9 cellular contexts compared by ENCODE assay signal in genomic region chr14:68782091-68782981, GRCh38. TPM values are rescaled to one million over a fixed set of nuclear protein-coding genes. Genes with fewer than 3 reads are reported as not detected.
A peak's percentile ranks its signal among the peaks of the same experiment; 100 is the strongest.
DNase-seq lines count a peak whose midpoint lies in the region; ATAC-seq and TF ChIP-seq lines count a peak whose summit lies in the region.
"Had no signal": no experiment of that assay in that cellular context is flagged by ENCODE, and none has a peak within 500 bp of the region (broad histone marks: within the 10 kb centered on the region; RNA-seq: fewer than 3 reads in every experiment).

No MANE protein-coding gene starts in this region.

- H3K4me2 ChIP-seq in GM23248 (ENCODE audit: unreplicated experiment): no peak overlapping the region

- H3K4me3 ChIP-seq in stomach (no peak overlapping the region), GM23248 (no peak overlapping the region)

- peak overlapping the region; percentile 73 to 100 (median 100) for H3K27ac ChIP-seq in stomach
- no peak overlapping the region for H3K27ac ChIP-seq in GM23248

- 73 to 84% (median 78%) methylated on average over 9 to 10 of the region's 10 CpGs for WGBS in stomach, 5 donors
- WGBS in GM23248 (ENCODE audit: low coverage in 1 of 2, low lambda C conversion rate in 2 of 2, missing lambda C conversion rate in 2 of 2), 2 experiments: 95 to 96% methylated on average over 10 of the region's 10 CpGs

- H3K36me3 Mint-ChIP-seq in activated T-cell treated with anti-CD3 and anti-CD28 coated beads, Interleukin-2, amount 50 U/mL, for 72 hours (ENCODE audit: insufficient read depth in 2 of 2): peaks cover under 1 to 3% of the 10 kb centered on the region in 2 donors

- H3K27me3 ChIP-seq in stomach: no peaks in the 10 kb centered on the region
- H3K27me3 ChIP-seq in GM23248 (replicated peaks; ENCODE audit: insufficient read depth): no peaks in the 10 kb centered on the region

- DNase-seq in T follicular helper cell (ENCODE audit: low read depth): peak; percentile 69
- DNase-seq in activated T-cell treated with anti-CD3 and anti-CD28 coated beads, Interleukin-2, amount 50 U/mL, for 72 hours: peak; percentile 64 to 76
- peak; percentile 47 for DNase-seq in left lobe of liver (ENCODE audit: low spot score)
- DNase-seq in stomach: peak; percentile 24
- DNase-seq in GM23248: no peak
- DNase-seq: NCI-H526 treated with DMSO at 0.1 percent for 48 hours had no signal

- no peaks in the 10 kb centered on the region for H3K27me3 Mint-ChIP-seq in activated T-cell treated with anti-CD3 and anti-CD28 coated beads, Interleukin-2, amount 50 U/mL, for 72 hours (ENCODE audit: low read depth)

- H3K9ac ChIP-seq in GM23248: no peak overlapping the region

- H4K20me1 ChIP-seq in GM23248 (ENCODE audit: insufficient read depth): no peaks in the 10 kb centered on the region

- H3K4me1 ChIP-seq in stomach (peaks cover 65 to 97% (median 86%) of the 10 kb centered on the region in 4 donors), GM23248 (ENCODE audit: insufficient read depth) (peaks cover 71% of the 10 kb centered on the region)

- peaks cover 82% of the 10 kb centered on the region for H3K4me1 Mint-ChIP-seq in activated T-cell treated with anti-CD3 and anti-CD28 coated beads, Interleukin-2, amount 50 U/mL, for 72 hours (ENCODE audit: low read depth)

- peaks cover 71% of the 10 kb centered on the region for H3F3A ChIP-seq in GM23248 (ENCODE audit: insufficient read depth)

- H3K79me2 ChIP-seq in GM23248 (ENCODE audit: insufficient read depth): peaks cover 1% of the 10 kb centered on the region; the same call in 1 of the 2 replicates

- peak overlapping the region; percentile 66 for H3K27ac Mint-ChIP-seq in activated T-cell treated with anti-CD3 and anti-CD28 coated beads, Interleukin-2, amount 50 U/mL, for 72 hours

- H3K9me3 ChIP-seq in stomach: no peaks in the 10 kb centered on the region
- H3K9me3 ChIP-seq in GM23248 (ENCODE audit: low read depth): no peaks in the 10 kb centered on the region

- peaks cover 0 to 8% (median 5%) of the 10 kb centered on the region in 4 donors for H3K36me3 ChIP-seq in stomach
- H3K36me3 ChIP-seq in GM23248 (ENCODE audit: low read depth): peaks cover under 1% of the 10 kb centered on the region; the same call in 1 of the 2 replicates

- H3K4me3 Mint-ChIP-seq in activated T-cell treated with anti-CD3 and anti-CD28 coated beads, Interleukin-2, amount 50 U/mL, for 72 hours: peak overlapping the region; percentile 74 to 85

- H2AFZ ChIP-seq in GM23248: no peak overlapping the region

- H3K9me2 ChIP-seq in GM23248 (ENCODE audit: insufficient read depth): no peaks in the 10 kb centered on the region

- intact Hi-C loops in stomach (cut with DNase I; ENCODE audit: low total_unique reads): no loop called here

- ATAC-seq in activated T-cell treated with anti-CD3 and anti-CD28 coated beads, Interleukin-2, amount 50 U/mL, for 72 hours (replicated peaks in 1 of 2): peak; percentile 70 to 79
- ATAC-seq in left lobe of liver (no peak), HG02798 (IDR thresholded peaks at IDR 0.05; ENCODE audit: poor library complexity, unreplicated experiment) (no peak), HG03045 (IDR thresholded peaks at IDR 0.05; ENCODE audit: unreplicated experiment) (no peak), HG03135 (IDR thresholded peaks at IDR 0.05; ENCODE audit: unreplicated experiment) (no peak)

- H3K9me3 Mint-ChIP-seq in activated T-cell treated with anti-CD3 and anti-CD28 coated beads, Interleukin-2, amount 50 U/mL, for 72 hours: no peaks in the 10 kb centered on the region

- no peak for TF ChIP-seq EP300 in stomach (IDR thresholded peaks at IDR 0.05)

- no peak for TF ChIP-seq POLR2A in stomach (IDR thresholded peaks at IDR 0.05)

- TF ChIP-seq CTCF in stomach (IDR thresholded peaks at IDR 0.05): no peak

- in situ Hi-C loops in GM23248 (cut with MboI): loop anchor here (10.0 kb wide), 2 partner anchors 258 to 528 kb away; no protein-coding TSS in a partner anchor

RNA-seq across cellular contexts. Expression of gene ZFP36L1, which starts 10.5 kb away (rescaled TPM):
- total RNA-seq in activated T-cell treated with anti-CD3 and anti-CD28 coated beads, Interleukin-2, amount 50 U/mL, for 72 hours: 10 to 100 TPM; 95.0 TPM
- total RNA-seq in left lobe of liver: 236 TPM
- 100 to 1,000 TPM in 4 of 5 donors, 10 to 100 TPM in 1; 44.4 to 655 (median 255) TPM for total RNA-seq in stomach
- 10 to 100 TPM; 64.0 to 80.1 (median 70.4) TPM for polyA plus RNA-seq in stomach
- total RNA-seq in GM23248 (2014; rRNA removed; shearing (Covaris generic)): 88.0 and 92.9 TPM in 2 replicates
- polyA plus RNA-seq in GM23248 (2016; fragmentation: Nextera tagmentation; extraction: Ambion mirVana): 599 and 620 TPM in 2 replicates

Comparison
In these comparisons a context has a peak if more than half of its experiments do, and no peak if none do; other contexts are left out.
1. ATAC-seq: peak in activated T-cell treated with anti-CD3 and anti-CD28 coated beads, Interleukin-2, amount 50 U/mL, for 72 hours (2 of 2); none in left lobe of liver (single experiment), HG02798 (single experiment), HG03045 (single experiment) and HG03135 (single experiment).